In the genomic region with DNA sequence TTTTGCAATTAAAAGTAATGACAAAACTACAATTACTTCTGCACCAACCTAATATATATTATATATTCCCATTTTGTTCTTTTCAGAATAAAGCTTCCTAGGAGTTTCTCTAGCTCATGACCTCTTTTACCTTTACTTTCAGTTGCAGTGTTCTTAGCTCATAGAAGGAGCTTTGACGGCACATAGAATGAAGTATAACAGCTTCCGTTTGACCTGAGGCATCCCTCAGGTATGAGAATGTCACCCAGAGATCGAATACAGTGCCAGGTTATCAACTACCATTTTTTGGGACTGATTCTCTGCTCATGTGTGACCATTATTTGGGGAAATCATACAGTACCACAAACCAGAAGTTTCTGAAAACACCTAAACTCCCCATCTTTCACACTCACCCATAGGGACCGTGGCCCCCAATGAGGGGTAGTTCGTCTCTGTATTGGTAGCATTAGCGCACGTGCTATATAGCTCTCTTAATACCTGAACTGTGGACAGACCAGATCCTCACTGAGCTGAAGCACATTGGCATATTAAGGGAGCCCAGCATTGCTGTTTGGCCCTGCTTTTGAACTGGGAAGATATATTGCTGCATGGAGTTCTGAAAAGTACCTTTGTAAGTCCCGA, we compare ENCODE assay signal across 1 cellular context.
TF ChIP-seq lines count a peak whose summit lies in the region.

No MANE protein-coding gene starts in this region.

TF ChIP-seq in GM12878, 131 proteins besides CTCF, POLR2A, EP300 and RAD21 (continued from another document):
- TF ChIP-seq POLR2AphosphoS5 (IDR thresholded peaks at IDR 0.05; ENCODE audit: low read length) (peak; percentile 50), HDAC2 (IDR thresholded peaks at IDR 0.05) (no peak), NR2C1 (IDR thresholded peaks at IDR 0.05) (no peak), STAT1 (conservative IDR thresholded peaks at IDR 0.05) (no peak)
- TF ChIP-seq, protein P1, sequence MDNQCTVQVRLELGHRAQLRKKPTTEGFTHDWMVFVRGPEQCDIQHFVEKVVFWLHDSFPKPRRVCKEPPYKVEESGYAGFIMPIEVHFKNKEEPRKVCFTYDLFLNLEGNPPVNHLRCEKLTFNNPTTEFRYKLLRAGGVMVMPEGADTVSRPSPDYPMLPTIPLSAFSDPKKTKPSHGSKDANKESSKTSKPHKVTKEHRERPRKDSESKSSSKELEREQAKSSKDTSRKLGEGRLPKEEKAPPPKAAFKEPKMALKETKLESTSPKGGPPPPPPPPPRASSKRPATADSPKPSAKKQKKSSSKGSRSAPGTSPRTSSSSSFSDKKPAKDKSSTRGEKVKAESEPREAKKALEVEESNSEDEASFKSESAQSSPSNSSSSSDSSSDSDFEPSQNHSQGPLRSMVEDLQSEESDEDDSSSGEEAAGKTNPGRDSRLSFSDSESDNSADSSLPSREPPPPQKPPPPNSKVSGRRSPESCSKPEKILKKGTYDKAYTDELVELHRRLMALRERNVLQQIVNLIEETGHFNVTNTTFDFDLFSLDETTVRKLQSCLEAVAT (IDR thresholded peaks at IDR 0.05): no peak; the same call in 1 of the 2 replicates
